19 cellular contexts compared by ENCODE assay signal in genomic region chr10:90461437-90462155, GRCh38.
"Had no signal": no experiment of that assay in that cellular context is flagged by ENCODE, and none has a peak within 500 bp of the region (broad histone marks: within the 10 kb centered on the region; RNA-seq: fewer than 3 reads in every experiment).

No MANE protein-coding gene starts in this region.

- H2AFZ ChIP-seq: neural progenitor cell had no signal

- H3K4me1 Mint-ChIP-seq: activated naive CD8-positive, alpha-beta T cell treated with anti-CD3 and anti-CD28 coated beads, Interleukin-2, amount 10 ng/mL, durations not matched to agents 7 days and 5 days; neural progenitor cell had no signal

- H3K9me3 ChIP-seq: colonic mucosa, ovary, stomach, testis had no signal

- H3K27ac ChIP-seq: colonic mucosa, neural progenitor cell, ovary, stomach, testis had no signal

- H3K4me3 ChIP-seq: colonic mucosa, lung, neural progenitor cell, ovary, stomach, testis had no signal

- H3K27me3 ChIP-seq: colonic mucosa, neural progenitor cell, ovary, stomach, testis had no signal

- DNase-seq: activated CD4-positive, CD25-positive, alpha-beta regulatory T cell treated with anti-CD3 and anti-CD28 coated beads, Interleukin-2, amount 50 U/mL, for 72 hours; activated naive CD4-positive, alpha-beta T cell; activated naive CD8-positive, alpha-beta T cell treated with anti-CD3 and anti-CD28 coated beads, Interleukin-2, amount 10 ng/mL, durations not matched to agents 7 days and 5 days; activated T-cell treated with anti-CD3 and anti-CD28 coated beads for 4 hours; anterior cingulate cortex; caudate nucleus; colonic mucosa; left colon; midbrain; ovary; stimulated activated CD4-positive, alpha-beta T cell treated with anti-CD3 and anti-CD28 coated beads, Interleukin-1b, Interleukin-23, amount 100 ng/mL, for 48 hours; stomach; T-helper 1 cell; T1000; testis had no signal

- H3K9ac ChIP-seq: neural progenitor cell had no signal

- FAIRE-seq: islet of Langerhans had no signal

- ATAC-seq: left colon, sciatic nerve had no signal

- H3K36me3 Mint-ChIP-seq: activated naive CD8-positive, alpha-beta T cell treated with anti-CD3 and anti-CD28 coated beads, Interleukin-2, amount 10 ng/mL, durations not matched to agents 7 days and 5 days; neural progenitor cell had no signal

- H3K27ac Mint-ChIP-seq: activated naive CD8-positive, alpha-beta T cell treated with anti-CD3 and anti-CD28 coated beads, Interleukin-2, amount 10 ng/mL, durations not matched to agents 7 days and 5 days; neural progenitor cell had no signal

- H3K4me3 Mint-ChIP-seq: activated naive CD8-positive, alpha-beta T cell treated with anti-CD3 and anti-CD28 coated beads, Interleukin-2, amount 10 ng/mL, durations not matched to agents 7 days and 5 days; neural progenitor cell had no signal

- H3K9me3 Mint-ChIP-seq: activated naive CD8-positive, alpha-beta T cell treated with anti-CD3 and anti-CD28 coated beads, Interleukin-2, amount 10 ng/mL, durations not matched to agents 7 days and 5 days; neural progenitor cell had no signal

- H3K27me3 Mint-ChIP-seq: activated naive CD8-positive, alpha-beta T cell treated with anti-CD3 and anti-CD28 coated beads, Interleukin-2, amount 10 ng/mL, durations not matched to agents 7 days and 5 days had no signal

- H3K4me2 ChIP-seq: neural progenitor cell had no signal

- H3K4me1 ChIP-seq: colonic mucosa, neural progenitor cell, stomach, testis had no signal

- H3K36me3 ChIP-seq: colonic mucosa, neural progenitor cell, ovary, stomach had no signal
